In the genomic region with DNA sequence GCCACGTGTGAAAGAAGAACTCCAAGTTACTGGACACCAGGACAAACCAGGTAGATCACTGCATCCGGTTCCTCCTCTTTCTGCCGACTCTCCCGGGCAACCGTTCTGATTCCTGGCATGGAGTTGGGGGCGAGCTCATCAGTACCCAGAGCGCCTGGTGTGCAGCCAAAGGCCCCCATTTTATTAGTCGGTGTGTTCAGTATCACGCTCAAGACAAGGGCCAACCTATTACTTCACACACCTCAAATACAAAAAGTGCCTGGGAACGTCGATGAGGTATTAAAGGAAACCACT, we compare ENCODE assay signal across 21 cellular contexts. TPM values are rescaled to one million over a fixed set of nuclear protein-coding genes. Genes with fewer than 3 reads are reported as not detected.
DNase-seq lines count a peak whose midpoint lies in the region; ATAC-seq and TF ChIP-seq lines count a peak whose summit lies in the region.
"Had no signal": no experiment of that assay in that cellular context is flagged by ENCODE, and none has a peak within 500 bp of the region (broad histone marks: within the 10 kb centered on the region; RNA-seq: fewer than 3 reads in every experiment).

No MANE protein-coding gene starts in this region.

- no peak for TF ChIP-seq POLR2A in suprapubic skin (IDR thresholded peaks at IDR 0.05)

- H3K9me3 Mint-ChIP-seq in CD4-positive, alpha-beta T cell: no peaks in the 10 kb centered on the region
- peaks cover 53% of the 10 kb centered on the region for H3K9me3 Mint-ChIP-seq in activated T-helper 2 cell treated with anti-CD3 and anti-CD28 coated beads, Interferon-gamma antibody, Interleukin-2, Interleukin-4, amounts not matched to agents 10 μg/mL and 5 μg/mL and 100 μg/mL, durations not matched to agents 14 hours and 24 hours and 36 hours
- no peaks in the 10 kb centered on the region for H3K9me3 Mint-ChIP-seq in natural killer cell

- H3K4me1 ChIP-seq in DND-41 (ENCODE audit: insufficient read depth, low read length) (peaks cover 32% of the 10 kb centered on the region), suprapubic skin (peaks cover 25% of the 10 kb centered on the region)

- H3K36me3 ChIP-seq in DND-41 (ENCODE audit: insufficient read depth, low read length): peaks cover 43% of the 10 kb centered on the region
- H3K36me3 ChIP-seq in suprapubic skin: no peaks in the 10 kb centered on the region
- H3K36me3 ChIP-seq: brain microvascular endothelial cell, colonic mucosa, neutrophil had no signal

- TF ChIP-seq CTCF in CD4-positive, alpha-beta T cell (IDR thresholded peaks at IDR 0.05): no peak
- no peak for TF ChIP-seq CTCF in DND-41 (IDR thresholded peaks at IDR 0.05; ENCODE audit: borderline replicate concordance, extremely low read depth, low read length, poor library complexity, severe bottlenecking)
- no peak for TF ChIP-seq CTCF in natural killer cell (IDR thresholded peaks at IDR 0.05)
- no peak for TF ChIP-seq CTCF in suprapubic skin (IDR thresholded peaks at IDR 0.05)

- no peak for ATAC-seq in CD4-positive, alpha-beta T cell (ENCODE audit: poor library complexity)
- no peak for ATAC-seq in DND-41 (ENCODE audit: insufficient read depth, low read depth)
- ATAC-seq in natural killer cell: no peak
- ATAC-seq in GM19452 (IDR thresholded peaks at IDR 0.05; ENCODE audit: unreplicated experiment): no peak
- ATAC-seq in GM19467 (IDR thresholded peaks at IDR 0.05; ENCODE audit: unreplicated experiment): no peak
- ATAC-seq: left colon had no signal

- no peak overlapping the region for H3K27ac ChIP-seq in CD4-positive, alpha-beta T cell (ENCODE audit: low read depth, low read length)
- H3K27ac ChIP-seq in DND-41 (ENCODE audit: low read length) (no peak overlapping the region), suprapubic skin (no peak overlapping the region)
- H3K27ac ChIP-seq: brain microvascular endothelial cell, colonic mucosa, GM23248, neutrophil had no signal

- H3K9ac ChIP-seq in DND-41 (ENCODE audit: low read depth, low read length): no peak overlapping the region
- H3K9ac ChIP-seq: GM23248 had no signal

- H3K4me1 Mint-ChIP-seq in CD4-positive, alpha-beta T cell (ENCODE audit: low read depth): peaks cover 62% of the 10 kb centered on the region
- H3K4me1 Mint-ChIP-seq in activated T-helper 2 cell treated with anti-CD3 and anti-CD28 coated beads, Interferon-gamma antibody, Interleukin-2, Interleukin-4, amounts not matched to agents 10 μg/mL and 5 μg/mL and 100 μg/mL, durations not matched to agents 14 hours and 24 hours and 36 hours (ENCODE audit: low read depth): peaks cover 28% of the 10 kb centered on the region
- peaks cover 60 to 67% of the 10 kb centered on the region in 2 donors for H3K4me1 Mint-ChIP-seq in natural killer cell

- H3K79me2 ChIP-seq in DND-41 (ENCODE audit: insufficient read depth, low read length): peaks cover 42% of the 10 kb centered on the region

- CTCF ChIA-PET in CD4-positive, alpha-beta T cell (lab: Charles Lee): interaction anchor here (0.8 to 5.1 kb wide), 2 partner anchors 16 to 94 kb away, joined by 3 to 21 read pairs; no protein-coding TSS in a partner anchor

- H2AFZ ChIP-seq in DND-41 (ENCODE audit: low read depth, low read length): no peak overlapping the region
- H2AFZ ChIP-seq: GM23248 had no signal

- H3K27me3 ChIP-seq in CD4-positive, alpha-beta T cell (ENCODE audit: control insufficient read depth, insufficient read depth, low read length): no peaks in the 10 kb centered on the region
- no peaks in the 10 kb centered on the region for H3K27me3 ChIP-seq in DND-41 (ENCODE audit: insufficient read depth, low read length, poor library complexity)
- H3K27me3 ChIP-seq in suprapubic skin: no peaks in the 10 kb centered on the region
- H3K27me3 ChIP-seq: brain microvascular endothelial cell, colonic mucosa had no signal

- no peak for DNase-seq in CD4-positive, alpha-beta T cell
- DNase-seq in DND-41: no peak
- DNase-seq in activated T-helper 2 cell treated with anti-CD3 and anti-CD28 coated beads, Interferon-gamma antibody, Interleukin-2, Interleukin-4, amounts not matched to agents 10 μg/mL and 5 μg/mL and 100 μg/mL, durations not matched to agents 14 hours and 24 hours and 36 hours (ENCODE audit: low spot score): no peak
- DNase-seq in natural killer cell: no peak
- DNase-seq in suprapubic skin (ENCODE audit: low spot score in 2 of 2): no peak
- DNase-seq: activated CD4-positive, CD25-positive, alpha-beta regulatory T cell; activated naive CD4-positive, alpha-beta T cell treated with anti-CD3 and anti-CD28 coated beads, Interleukin-2, amount 50 U/mL, for 16 hours; brain microvascular endothelial cell; colonic mucosa; glutamatergic neuron; GM23248; left colon; MM.1S; NCI-H146; NCI-H2171 treated with DMSO at 0.1 percent for 48 hours; NCI-H526; small intestine; stimulated activated CD4-positive, alpha-beta T cell treated with anti-CD3 and anti-CD28 coated beads, Interleukin-2, amount 100 ng/mL, for 48 hours had no signal

- H3K4me3 Mint-ChIP-seq in CD4-positive, alpha-beta T cell: peak overlapping the region; percentile 97
- H3K4me3 Mint-ChIP-seq in activated T-helper 2 cell treated with anti-CD3 and anti-CD28 coated beads, Interferon-gamma antibody, Interleukin-2, Interleukin-4, amounts not matched to agents 10 μg/mL and 5 μg/mL and 100 μg/mL, durations not matched to agents 14 hours and 24 hours and 36 hours (ENCODE audit: low read depth): peak overlapping the region; percentile 58
- H3K4me3 Mint-ChIP-seq in natural killer cell: peak overlapping the region; percentile 21

- POLR2A ChIA-PET in CD4-positive, alpha-beta T cell (lab: Charles Lee): interaction anchor here (0.7 to 7.3 kb wide), 4 partner anchors 15 to 1685 kb away, joined by 3 to 178 read pairs (median 44); a partner anchor contains a TSS

- over 99% methylated on average over 11 of the region's 11 CpGs for WGBS in suprapubic skin

- H3K4me3 ChIP-seq in DND-41 (ENCODE audit: low read depth in 1 of 2, low read length in 2 of 2): 0 out of 4 replicates have a peak overlapping the region, but pooled peaks of 1 of the 2 experiments have one; percentile 5
- no peak overlapping the region for H3K4me3 ChIP-seq in suprapubic skin
- H3K4me3 ChIP-seq: colonic mucosa, GM23248 had no signal

- intact Hi-C loops in CD4-positive, alpha-beta T cell (cut with DNase I, micrococcal nuclease): no loop called here
- intact Hi-C loops in activated T-helper 2 cell treated with anti-CD3 and anti-CD28 coated beads, Interferon-gamma antibody, Interleukin-2, Interleukin-4, amounts not matched to agents 10 μg/mL and 5 μg/mL and 100 μg/mL, durations not matched to agents 14 hours and 24 hours and 36 hours (cut with micrococcal nuclease): no loop called here
- intact Hi-C loops in natural killer cell (cut with micrococcal nuclease): no loop called here

- H3K27ac Mint-ChIP-seq in CD4-positive, alpha-beta T cell: peak overlapping the region; percentile 98
- no peak overlapping the region for H3K27ac Mint-ChIP-seq in activated T-helper 2 cell treated with anti-CD3 and anti-CD28 coated beads, Interferon-gamma antibody, Interleukin-2, Interleukin-4, amounts not matched to agents 10 μg/mL and 5 μg/mL and 100 μg/mL, durations not matched to agents 14 hours and 24 hours and 36 hours
- H3K27ac Mint-ChIP-seq in natural killer cell: peak overlapping the region; percentile 92 to 97

- TF ChIP-seq EP300 in suprapubic skin (IDR thresholded peaks at IDR 0.05): no peak

- peaks cover 7% of the 10 kb centered on the region for H4K20me1 ChIP-seq in DND-41 (ENCODE audit: insufficient read depth, low read length)

- no peaks in the 10 kb centered on the region for H3K27me3 Mint-ChIP-seq in CD4-positive, alpha-beta T cell
- H3K27me3 Mint-ChIP-seq in activated T-helper 2 cell treated with anti-CD3 and anti-CD28 coated beads, Interferon-gamma antibody, Interleukin-2, Interleukin-4, amounts not matched to agents 10 μg/mL and 5 μg/mL and 100 μg/mL, durations not matched to agents 14 hours and 24 hours and 36 hours (ENCODE audit: low read depth): no peaks in the 10 kb centered on the region
- H3K27me3 Mint-ChIP-seq in natural killer cell (ENCODE audit: low read depth in 2 of 2): no peaks in the 10 kb centered on the region

- peaks cover 37% of the 10 kb centered on the region for H3K36me3 Mint-ChIP-seq in CD4-positive, alpha-beta T cell (ENCODE audit: low read depth)
- peaks cover 64% of the 10 kb centered on the region for H3K36me3 Mint-ChIP-seq in activated T-helper 2 cell treated with anti-CD3 and anti-CD28 coated beads, Interferon-gamma antibody, Interleukin-2, Interleukin-4, amounts not matched to agents 10 μg/mL and 5 μg/mL and 100 μg/mL, durations not matched to agents 14 hours and 24 hours and 36 hours (ENCODE audit: low read depth)
- no peaks in the 10 kb centered on the region for H3K36me3 Mint-ChIP-seq in natural killer cell

- no peaks in the 10 kb centered on the region for H3K9me3 ChIP-seq in CD4-positive, alpha-beta T cell (ENCODE audit: control insufficient read depth, low read length)
- H3K9me3 ChIP-seq in DND-41 (ENCODE audit: insufficient read depth, low read length, severe bottlenecking) (peaks cover 5% of the 10 kb centered on the region), suprapubic skin (no peaks in the 10 kb centered on the region)
- H3K9me3 ChIP-seq: colonic mucosa, neutrophil had no signal

- peak overlapping the region; percentile 80; the same call in 1 of the 2 replicates for H3K4me2 ChIP-seq in DND-41 (ENCODE audit: insufficient read depth, low read length)

RNA-seq across cellular contexts. Expression of a gene that starts 2.8 kb away (rescaled TPM):
- total RNA-seq in CD4-positive, alpha-beta T cell: 100 to 1,000 TPM; 132 to 148 TPM
- total RNA-seq in activated T-helper 2 cell treated with anti-CD3 and anti-CD28 coated beads, Interferon-gamma antibody, Interleukin-2, Interleukin-4, amounts not matched to agents 10 μg/mL and 5 μg/mL and 100 μg/mL, durations not matched to agents 14 hours and 24 hours and 36 hours: 194 and 195 TPM in 2 replicates
- total RNA-seq in natural killer cell (100 to 1,000 TPM; 384 to 388 (median 388) TPM), suprapubic skin (100 to 1,000 TPM; 145 to 255 (median 181) TPM)

RNA-seq across cellular contexts. Expression of a gene that starts 38.0 kb away (rescaled TPM):
- total RNA-seq in CD4-positive, alpha-beta T cell: 10 to 100 TPM; 61.5 to 63.2 TPM
- total RNA-seq in activated T-helper 2 cell treated with anti-CD3 and anti-CD28 coated beads, Interferon-gamma antibody, Interleukin-2, Interleukin-4, amounts not matched to agents 10 μg/mL and 5 μg/mL and 100 μg/mL, durations not matched to agents 14 hours and 24 hours and 36 hours: 59.2 and 62.8 TPM in 2 replicates
- total RNA-seq in natural killer cell: 10 to 100 TPM; 63.5 to 89.2 (median 64.0) TPM
- 100 to 1,000 TPM in 1 of 4 donors, 10 to 100 TPM in 3; 58.7 to 112 (median 69.5) TPM for total RNA-seq in suprapubic skin

Comparison
In these comparisons a context has a peak if more than half of its experiments do, and no peak if none do; other contexts are left out.
1. H3K4me3 Mint-ChIP-seq: peak in every context shown above with its lines; median percentile 97 in CD4-positive, alpha-beta T cell; 58 in activated T-helper 2 cell treated with anti-CD3 and anti-CD28 coated beads, Interferon-gamma antibody, Interleukin-2, Interleukin-4, amounts not matched to agents 10 μg/mL and 5 μg/mL and 100 μg/mL, durations not matched to agents 14 hours and 24 hours and 36 hours; 21 in natural killer cell.